Comparison of ENCODE assay signal across 1 cellular context in genomic region chr11:3838504-3838903, GRCh38.
TF ChIP-seq lines count a peak whose summit lies in the region.

No MANE protein-coding gene starts in this region.

TF ChIP-seq in IMR-90, 13 proteins besides CTCF, POLR2A, EP300 and RAD21 (continued from another document):
- TF ChIP-seq USF2 (IDR thresholded peaks at IDR 0.05; ENCODE audit: low read depth, low read length) (no peak), FOS (IDR thresholded peaks at IDR 0.05; ENCODE audit: low read depth, low read length) (no peak), CHD1 (IDR thresholded peaks at IDR 0.05; ENCODE audit: low read depth, low read length) (no peak), MAFK (IDR thresholded peaks at IDR 0.05; ENCODE audit: low read depth, low read length) (no peak), RFX5 (IDR thresholded peaks at IDR 0.05; ENCODE audit: low read depth, low read length) (no peak), BHLHE40 (IDR thresholded peaks at IDR 0.05; ENCODE audit: low read depth, low read length) (no peak), RCOR1 (IDR thresholded peaks at IDR 0.05; ENCODE audit: insufficient replicate concordance, low read length) (no peak), MXI1 (IDR thresholded peaks at IDR 0.05; ENCODE audit: borderline replicate concordance, low read depth, low read length) (no peak), MAZ (IDR thresholded peaks at IDR 0.05; ENCODE audit: borderline replicate concordance, low read depth, low read length) (no peak), CEBPB (IDR thresholded peaks at IDR 0.05; ENCODE audit: low read depth, low read length) (no peak), NFE2L2 (IDR thresholded peaks at IDR 0.05; ENCODE audit: low read depth, low read length) (no peak)
